ENCODE assay signal across 8 cellular contexts in the genomic region with DNA sequence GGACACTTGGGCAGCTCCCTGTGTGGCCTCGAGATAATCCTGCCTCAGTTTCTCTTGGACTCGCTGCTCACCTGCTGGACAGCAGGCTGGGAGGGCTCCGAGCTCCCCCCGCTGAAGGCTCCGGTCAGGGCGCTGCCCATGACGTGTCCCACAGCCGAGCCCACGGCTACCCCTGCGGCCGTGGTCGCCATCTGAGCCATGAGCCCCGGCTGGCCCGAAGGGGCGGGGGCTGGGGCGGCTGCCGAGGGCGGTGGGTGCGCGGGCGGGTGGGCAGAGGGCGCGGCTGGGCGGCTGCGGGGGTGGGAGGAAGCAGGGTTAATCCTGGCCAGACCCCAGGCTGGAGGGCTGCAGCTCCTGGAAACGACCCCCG. TPM values are rescaled to one million over a fixed set of nuclear protein-coding genes. Genes with fewer than 3 reads are reported as not detected.
DNase-seq lines count a peak whose midpoint lies in the region; ATAC-seq and TF ChIP-seq lines count a peak whose summit lies in the region.

No MANE protein-coding gene starts in this region.

- H3K27ac Mint-ChIP-seq in immature natural killer cell = no peak overlapping the region

- H3K18ac ChIP-seq in IMR-90 (ENCODE audit: low read depth, low read length) = no peak overlapping the region

- H3K36me3 ChIP-seq in IMR-90 (ENCODE audit: control insufficient read depth, insufficient read depth, low read length) = no peaks in the 10 kb centered on the region
- no peaks in the 10 kb centered on the region for H3K36me3 ChIP-seq in ascending aorta
- H3K36me3 ChIP-seq in stomach = peaks cover 0 to 31% (median 9%) of the 10 kb centered on the region in 4 donors

- peak overlapping the region; percentile 69 to 85 (median 74) for H3K4me3 Mint-ChIP-seq in immature natural killer cell

- no peaks in the 10 kb centered on the region for H3K9me3 ChIP-seq in IMR-90 (ENCODE audit: control insufficient read depth, insufficient read depth, low read length)
- H3K9me3 ChIP-seq in ascending aorta = no peaks in the 10 kb centered on the region
- no peaks in the 10 kb centered on the region for H3K9me3 ChIP-seq in stomach

- H3K23ac ChIP-seq in IMR-90 (ENCODE audit: low read depth, low read length) = no peak overlapping the region

- DNase-seq in IMR-90 (no peak), ascending aorta (ENCODE audit: low spot score in 2 of 2) (no peak), immature natural killer cell (no peak), stomach (no peak), C1 segment of cervical spinal cord (lab: John Stamatoyannopoulos, UW) (no peak), kidney glomerular epithelial cell (lab: John Stamatoyannopoulos, UW) (no peak)

- no peak overlapping the region for H4K5ac ChIP-seq in IMR-90 (ENCODE audit: low read depth, low read length)

- no TSS peak for BruUV-seq in IMR-90 (replicated peaks; lab: Mats Ljungman, UMichigan)

- H3K79me1 ChIP-seq in IMR-90 (ENCODE audit: low read depth in 1 of 2, low read length in 2 of 2) = no peaks in the 10 kb centered on the region; a peak in 1 of 4 replicates

- peak overlapping the region; percentile 51 for H3K4me2 ChIP-seq in IMR-90 (ENCODE audit: low read depth, low read length)

- H3K14ac ChIP-seq in IMR-90 (replicated peaks; ENCODE audit: low read depth, low read length) = no peak overlapping the region

- dilution Hi-C loops in IMR-90 (cut with HindIII; ENCODE audit: low sequenced_read_pairs, unreplicated experiment) = no loop called here

- ATAC-seq in IMR-90 (ENCODE audit: low read depth) (no peak), HG03378 (IDR thresholded peaks at IDR 0.05; ENCODE audit: unreplicated experiment) (no peak), HG02840 (IDR thresholded peaks at IDR 0.05; ENCODE audit: low FRiP score, unreplicated experiment) (no peak)

- no peak overlapping the region for H2BK120ac ChIP-seq in IMR-90 (ENCODE audit: low read depth, low read length)

- H2AFZ ChIP-seq in IMR-90 (replicated peaks; ENCODE audit: low read length, poor library complexity) = peak overlapping the region; percentile 96

- no peak overlapping the region for H2AK5ac ChIP-seq in IMR-90 (ENCODE audit: low read depth, low read length)

- H4K20me1 ChIP-seq in IMR-90 (ENCODE audit: insufficient read depth, low read length) = no peaks in the 10 kb centered on the region

- 38% methylated on average over 4 of the region's 27 CpGs; no CpG with 5 or more reads in 1 of the 2 experiments for WGBS in IMR-90 (ENCODE audit: extremely low coverage in 2 of 2, insufficient read length in 1 of 2), 2 experiments
- WGBS in stomach, 5 donors = 2 to 26% (median 4%) methylated on average over 6 to 27 of the region's 27 CpGs

- no peak overlapping the region for H4K91ac ChIP-seq in IMR-90 (ENCODE audit: insufficient read depth, low read depth, low read length)

- intact Hi-C loops in IMR-90 (cut with micrococcal nuclease) = loop anchor here (5.0 kb wide), 1 partner anchor 225 kb away; no protein-coding TSS in a partner anchor
- intact Hi-C loops in ascending aorta (cut with DNase I) = loop anchor here (1.0 kb wide), 1 partner anchor 16 kb away; a partner anchor contains a TSS
- intact Hi-C loops in stomach (cut with DNase I; ENCODE audit: low total_unique reads) = loop anchor here (5.0 kb wide), 1 partner anchor 80 kb away; no protein-coding TSS in a partner anchor

- no peak overlapping the region for H2BK15ac ChIP-seq in IMR-90 (ENCODE audit: low read depth, low read length)

- no peak for TF ChIP-seq CTCF in IMR-90 (conservative IDR thresholded peaks at IDR 0.05; ENCODE audit: low read depth, low read length)
- no peak for TF ChIP-seq CTCF in ascending aorta (IDR thresholded peaks at IDR 0.05)
- no peak for TF ChIP-seq CTCF in stomach (IDR thresholded peaks at IDR 0.05)

- H3K9me3 Mint-ChIP-seq in immature natural killer cell = no peaks in the 10 kb centered on the region

- no peak overlapping the region for H2BK20ac ChIP-seq in IMR-90 (ENCODE audit: low read depth, low read length)

- H3K4me1 ChIP-seq in IMR-90 (ENCODE audit: control insufficient read depth, insufficient read depth, low read length) (peaks cover 13% of the 10 kb centered on the region), ascending aorta (peaks cover 9 to 23% of the 10 kb centered on the region in 2 donors), stomach (peaks cover 37 to 92% (median 73%) of the 10 kb centered on the region in 4 donors)

- TF ChIP-seq POLR2A in IMR-90 (IDR thresholded peaks at IDR 0.05; ENCODE audit: low read depth, low read length) = no peak
- TF ChIP-seq POLR2A in stomach (IDR thresholded peaks at IDR 0.05) = no peak

- in situ Hi-C loops in IMR-90 (cut with MboI; ENCODE audit: low sequenced_read_pairs) = no loop called here

- CTCF ChIA-PET in IMR-90 (lab: Yijun Ruan, JAX) = interaction anchor here (2.0 kb wide), 1 partner anchor 82 kb away, joined by 6 read pairs; no protein-coding TSS in a partner anchor

- H3K56ac ChIP-seq in IMR-90 (ENCODE audit: extremely low read depth, insufficient read depth, low read length) = no peak overlapping the region

- TF ChIP-seq EP300 in stomach (IDR thresholded peaks at IDR 0.05) = no peak

- H3K27ac ChIP-seq in IMR-90 (ENCODE audit: insufficient read depth, low read length) (no peak overlapping the region), ascending aorta (peak overlapping the region; percentile 71 to 74), stomach (peak overlapping the region; percentile 82 to 87 (median 86))

- H3K4ac ChIP-seq in IMR-90 (ENCODE audit: low read depth, low read length) = peak overlapping the region; percentile 25; the same call in 1 of the 2 replicates

- H3K36me3 Mint-ChIP-seq in immature natural killer cell = no peaks in the 10 kb centered on the region

- H2AK9ac ChIP-seq in IMR-90 (replicated peaks; ENCODE audit: low read depth, low read length, poor library complexity) = peak overlapping the region; percentile 29

- peaks cover 9% of the 10 kb centered on the region; the same call in 1 of the 2 replicates for H3K9me1 ChIP-seq in IMR-90 (ENCODE audit: insufficient read depth, low read length)

- no peak overlapping the region for H3K9ac ChIP-seq in IMR-90 (ENCODE audit: low read depth, low read length)

- H3K27me3 ChIP-seq in IMR-90 (ENCODE audit: control insufficient read depth, insufficient read depth, low read length) (no peaks in the 10 kb centered on the region), ascending aorta (no peaks in the 10 kb centered on the region), stomach (no peaks in the 10 kb centered on the region)

- TF ChIP-seq RAD21 in IMR-90 (IDR thresholded peaks at IDR 0.05; ENCODE audit: low read length) = no peak

- H3K4me1 Mint-ChIP-seq in immature natural killer cell = peaks cover 37 to 46% of the 10 kb centered on the region in 2 donors

- peak overlapping the region in 1 of 2 experiments; percentile 87; a peak in 2 of 4 replicates for H4K8ac ChIP-seq in IMR-90 (ENCODE audit: low read depth in 2 of 2, low read length in 2 of 2)

- peak overlapping the region; percentile 43 for H3K4me3 ChIP-seq in IMR-90 (ENCODE audit: insufficient read depth, low read depth, low read length)
- H3K4me3 ChIP-seq in ascending aorta = peak overlapping the region; percentile 70 to 75
- H3K4me3 ChIP-seq in stomach = peak overlapping the region; percentile 66 to 87 (median 81)

- H2BK5ac ChIP-seq in IMR-90 (ENCODE audit: low read depth, low read length, poor library complexity, severe bottlenecking) = no peak overlapping the region

- POLR2A ChIA-PET in IMR-90 (lab: Charles Lee; ENCODE audit: unreplicated experiment) = no interaction called here

- H3K27me3 Mint-ChIP-seq in immature natural killer cell (ENCODE audit: low read depth in 3 of 3) = peaks cover 0 to 3% (median 1%) of the 10 kb centered on the region in 3 donors

TF ChIP-seq in IMR-90, 13 proteins besides CTCF, POLR2A, EP300 and RAD21 (continues in another document):
- no peak for TF ChIP-seq CEBPB (IDR thresholded peaks at IDR 0.05; ENCODE audit: low read depth, low read length)

RNA-seq across cellular contexts. Expression of a gene that starts 0.5 kb away (rescaled TPM):
- 1.4 and 2.2 TPM in 2 replicates for total RNA-seq in IMR-90 (2012; rRNA removed)
- 10.8 and 11.2 TPM in 2 replicates for polyA plus RNA-seq in IMR-90 (2012; rRNA removed)
- 3.3 and 4.8 TPM in 2 replicates for polyA plus RNA-seq in IMR-90 (2012; cell fraction: cytosol; rRNA removed)
- polyA plus RNA-seq in IMR-90 (2012; cell fraction: nucleus; rRNA removed; ENCODE audit: low replicate concordance) = 1.6 and 4.7 TPM in 2 replicates
- total RNA-seq in ascending aorta = 2.0 TPM
- 1 to 10 TPM; 5.7 to 9.3 (median 8.1) TPM for polyA plus RNA-seq in immature natural killer cell
- 100 to 1,000 TPM in 1 of 5 donors, 10 to 100 TPM in 2, 1 to 10 TPM in 2; 5.8 to 589 (median 43.2) TPM for total RNA-seq in stomach
- 100 to 1,000 TPM; 159 to 204 (median 168) TPM for polyA plus RNA-seq in stomach

RNA-seq across cellular contexts. Expression of a gene that starts 4.5 kb away (rescaled TPM):
- total RNA-seq in IMR-90 (2012; rRNA removed) (1.7 and 2.3 TPM in 2 replicates), ascending aorta (not detected), stomach (not detected)
- polyA plus RNA-seq in IMR-90 (2012; rRNA removed) (3.1 and 3.5 TPM in 2 replicates), immature natural killer cell (1 to 10 TPM in 1 of 3 donors, not detected in 2; 1.1 TPM), stomach (under 1 TPM in 1 of 3 donors, not detected in 2; 0.05 TPM)
- polyA plus RNA-seq in IMR-90 (2012; cell fraction: cytosol; rRNA removed) = 4.2 and 4.6 TPM in 2 replicates
- polyA plus RNA-seq in IMR-90 (2012; cell fraction: nucleus; rRNA removed; ENCODE audit: low replicate concordance) = 7.1 and 11.0 TPM in 2 replicates

RNA-seq across cellular contexts. Expression of a gene that starts 5.4 kb away (rescaled TPM):
- total RNA-seq in IMR-90 (2012; rRNA removed) = 1.4 and 2.2 TPM in 2 replicates
- 5.9 and 6.0 TPM in 2 replicates for polyA plus RNA-seq in IMR-90 (2012; rRNA removed)
- 6.5 and 10.3 TPM in 2 replicates for polyA plus RNA-seq in IMR-90 (2012; cell fraction: cytosol; rRNA removed)
- 5.3 and 10.6 TPM in 2 replicates for polyA plus RNA-seq in IMR-90 (2012; cell fraction: nucleus; rRNA removed; ENCODE audit: low replicate concordance)
- 7.6 TPM for total RNA-seq in ascending aorta
- 1 to 10 TPM in 2 of 3 donors, under 1 TPM in 1; 0.76 to 1.7 (median 1.2) TPM for polyA plus RNA-seq in immature natural killer cell
- total RNA-seq in stomach = 10 to 100 TPM in 1 of 5 donors, 1 to 10 TPM in 2, not detected in 2; 2.3 to 54.2 (median 5.3) TPM
- 1 to 10 TPM in 2 of 3 donors, under 1 TPM in 1; 0.50 to 2.0 (median 2.0) TPM for polyA plus RNA-seq in stomach

RNA-seq across cellular contexts. Expression of a gene that starts 13.1 kb away (rescaled TPM):
- total RNA-seq in IMR-90 (2012; rRNA removed) (not detected in 2 replicates), ascending aorta (not detected), stomach (not detected)
- polyA plus RNA-seq in IMR-90 (2012; rRNA removed) (not detected in 2 replicates), immature natural killer cell (1 to 10 TPM in 1 of 3 donors, not detected in 2; 1.3 TPM), stomach (1 to 10 TPM; 1.1 to 8.7 (median 7.8) TPM)
- not detected in 2 replicates for polyA plus RNA-seq in IMR-90 (2012; cell fraction: cytosol; rRNA removed)
- polyA plus RNA-seq in IMR-90 (2012; cell fraction: nucleus; rRNA removed; ENCODE audit: low replicate concordance) = not detected in 2 replicates

RNA-seq across cellular contexts. Expression of a gene that starts 16.4 kb away (rescaled TPM):
- total RNA-seq in IMR-90 (2012; rRNA removed) (3.9 and 4.3 TPM in 2 replicates), ascending aorta (5.2 TPM), stomach (1 to 10 TPM in 4 of 5 donors, under 1 TPM in 1; 0.87 to 9.4 (median 4.5) TPM)
- polyA plus RNA-seq in IMR-90 (2012; rRNA removed) (1.8 and 2.3 TPM in 2 replicates), immature natural killer cell (under 1 TPM in 2 of 3 donors, not detected in 1; 0.29 to 1.00 TPM), stomach (under 1 TPM; 0.58 to 0.68 (median 0.61) TPM)
- 0.92 and 1.1 TPM in 2 replicates for polyA plus RNA-seq in IMR-90 (2012; cell fraction: cytosol; rRNA removed)
- polyA plus RNA-seq in IMR-90 (2012; cell fraction: nucleus; rRNA removed; ENCODE audit: low replicate concordance) = 2.0 and 2.7 TPM in 2 replicates
